11 cellular contexts compared by ENCODE assay signal in genomic region chr4:119641765-119642164, GRCh38.
"Had no signal": no experiment of that assay in that cellular context is flagged by ENCODE, and none has a peak within 500 bp of the region (broad histone marks: within the 10 kb centered on the region; RNA-seq: fewer than 3 reads in every experiment).

No MANE protein-coding gene starts in this region.

- H2AFZ ChIP-seq: GM23248, GM23338 had no signal

- FAIRE-seq: H1, H54 had no signal

- H3K36me3 ChIP-seq: HAP-1 had no signal

- DNase-seq: GM23248, GOT3, H7, H9, HCEC 1CT, HFFc6 had no signal

- ATAC-seq: GM23338, HCT116 had no signal

- H3K4me1 ChIP-seq: HAP-1 had no signal

- H3K9ac ChIP-seq: GM23248 had no signal

- H3K9me3 ChIP-seq: HAP-1 had no signal

- H3K4me3 ChIP-seq: GM23248, GM23338, HAP-1 had no signal

- H3K27ac ChIP-seq: GM23248 had no signal

- H3K4me2 ChIP-seq: GM23338 had no signal
